In genomic region chr5:140298183-140298601, GRCh38 we compare ENCODE assay signal across 11 cellular contexts. TPM values are rescaled to one million over a fixed set of nuclear protein-coding genes. Genes with fewer than 3 reads are reported as not detected.
DNase-seq lines count a peak whose midpoint lies in the region; FAIRE-seq and TF ChIP-seq lines count a peak whose summit lies in the region.
"Had no signal": no experiment of that assay in that cellular context is flagged by ENCODE, and none has a peak within 500 bp of the region (broad histone marks: within the 10 kb centered on the region; RNA-seq: fewer than 3 reads in every experiment).

No MANE protein-coding gene starts in this region.

- H3K36me3 Mint-ChIP-seq in osteocyte (ENCODE audit: unreplicated experiment), result peaks cover 8% of the 10 kb centered on the region
- H3K36me3 Mint-ChIP-seq in activated naive CD4-positive, alpha-beta T cell treated with anti-CD3 and anti-CD28 coated beads for 36 hours (ENCODE audit: low read depth), result peaks cover 13% of the 10 kb centered on the region

- H3K27me3 ChIP-seq in NT2/D1 (ENCODE audit: insufficient read depth, insufficient read length), result no peaks in the 10 kb centered on the region
- H3K27me3 ChIP-seq in endothelial cell of umbilical vein (ENCODE audit: control insufficient read depth in 2 of 2, insufficient read depth in 2 of 2, low read length in 2 of 2), result no peaks in the 10 kb centered on the region
- no peaks in the 10 kb centered on the region for H3K27me3 ChIP-seq in esophagus squamous epithelium
- H3K27me3 ChIP-seq: ovary had no signal

- H3K9me3 Mint-ChIP-seq in osteocyte (ENCODE audit: unreplicated experiment), result no peaks in the 10 kb centered on the region
- H3K9me3 Mint-ChIP-seq in activated naive CD4-positive, alpha-beta T cell treated with anti-CD3 and anti-CD28 coated beads for 36 hours, result no peaks in the 10 kb centered on the region

- no peak overlapping the region for H3K4me3 Mint-ChIP-seq in osteocyte (ENCODE audit: unreplicated experiment)
- no peak overlapping the region for H3K4me3 Mint-ChIP-seq in activated naive CD4-positive, alpha-beta T cell treated with anti-CD3 and anti-CD28 coated beads for 36 hours

- H3K9ac ChIP-seq in NT2/D1 (ENCODE audit: insufficient read length, low read depth) (no peak overlapping the region), endothelial cell of umbilical vein (replicated peaks; ENCODE audit: extremely low read depth, insufficient read depth, low read length) (peak overlapping the region; percentile 38)

- H3K4me2 ChIP-seq in endothelial cell of umbilical vein (ENCODE audit: insufficient read depth, low read length), result peak overlapping the region; percentile 40

- intact Hi-C loops in endothelial cell of umbilical vein (cut with micrococcal nuclease), result loop anchor here (1.0 to 2.0 kb wide), 5 partner anchors 14 to 52 kb away; partner anchors contain the start of gene HBEGF
- intact Hi-C loops in esophagus squamous epithelium (cut with DNase I), result no loop called here
- intact Hi-C loops in activated naive CD4-positive, alpha-beta T cell treated with anti-CD3 and anti-CD28 coated beads for 36 hours (cut with micrococcal nuclease), result no loop called here

- dilution Hi-C loops in endothelial cell of umbilical vein (cut with MboI; ENCODE audit: extremely low pct_ligation_motif_present, low sequenced_read_pairs), result no loop called here

- peaks cover 81% of the 10 kb centered on the region for H3K4me1 Mint-ChIP-seq in osteocyte (ENCODE audit: unreplicated experiment)
- H3K4me1 Mint-ChIP-seq in activated naive CD4-positive, alpha-beta T cell treated with anti-CD3 and anti-CD28 coated beads for 36 hours (ENCODE audit: low read depth), result peaks cover 56% of the 10 kb centered on the region

- peaks cover 71% of the 10 kb centered on the region for H3K79me2 ChIP-seq in endothelial cell of umbilical vein (ENCODE audit: control insufficient read depth, insufficient read depth, low read length)

- H3K27ac ChIP-seq in endothelial cell of umbilical vein (ENCODE audit: insufficient read depth, low read depth, low read length) (peak overlapping the region; percentile 64), esophagus squamous epithelium (no peak overlapping the region)
- H3K27ac ChIP-seq: HL-60, ovary had no signal

- H3K27ac Mint-ChIP-seq in osteocyte (ENCODE audit: unreplicated experiment), result peak overlapping the region; percentile 85
- no peak overlapping the region for H3K27ac Mint-ChIP-seq in activated naive CD4-positive, alpha-beta T cell treated with anti-CD3 and anti-CD28 coated beads for 36 hours

- no peak overlapping the region for H3K4me3 ChIP-seq in NT2/D1 (ENCODE audit: insufficient read length, low read depth)
- no peak overlapping the region for H3K4me3 ChIP-seq in endothelial cell of umbilical vein (replicated peaks in 1 of 3; ENCODE audit: insufficient read depth in 1 of 3, low read depth in 1 of 3, low read length in 3 of 3)
- no peak overlapping the region for H3K4me3 ChIP-seq in esophagus squamous epithelium
- H3K4me3 ChIP-seq: ovary had no signal

- TF ChIP-seq POLR2A in endothelial cell of umbilical vein (IDR thresholded peaks at IDR 0.05; ENCODE audit: low read depth, low read length) (no peak), esophagus squamous epithelium (IDR thresholded peaks at IDR 0.05) (no peak)

- BruUV-seq in endothelial cell of umbilical vein (replicated peaks; lab: Mats Ljungman, UMichigan), result no TSS peak

- POLR2A ChIA-PET in endothelial cell of umbilical vein (lab: Charles Lee), result interaction anchor here (1.0 to 1.8 kb wide), 3 partner anchors 14 to 48 kb away, joined by 4 to 6 read pairs (median 5); partner anchors contain the start of gene HBEGF

- WGBS in esophagus squamous epithelium, 2 donors, result 58 to 70% methylated on average over 1 of the region's 1 CpG

- no peaks in the 10 kb centered on the region for H3K9me3 ChIP-seq in NT2/D1 (ENCODE audit: insufficient read depth, low read length)
- no peaks in the 10 kb centered on the region for H3K9me3 ChIP-seq in endothelial cell of umbilical vein (replicated peaks; ENCODE audit: control insufficient read depth, insufficient read depth, low read length)
- no peaks in the 10 kb centered on the region for H3K9me3 ChIP-seq in esophagus squamous epithelium
- H3K9me3 ChIP-seq: ovary had no signal

- no peaks in the 10 kb centered on the region for H3K27me3 Mint-ChIP-seq in osteocyte (ENCODE audit: unreplicated experiment)
- H3K27me3 Mint-ChIP-seq in activated naive CD4-positive, alpha-beta T cell treated with anti-CD3 and anti-CD28 coated beads for 36 hours (ENCODE audit: low read depth), result no peaks in the 10 kb centered on the region

- no peak for FAIRE-seq in endothelial cell of umbilical vein (lab: Jason Lieb, UNC)

- H3K4me1 ChIP-seq in NT2/D1 (ENCODE audit: insufficient read depth, insufficient read length) (no peaks in the 10 kb centered on the region), endothelial cell of umbilical vein (ENCODE audit: control insufficient read depth, extremely low read depth, insufficient read depth, low read length) (peaks cover 67% of the 10 kb centered on the region), esophagus squamous epithelium (peaks cover 0 to 59% (median 11%) of the 10 kb centered on the region in 3 donors)

- CTCF ChIA-PET in endothelial cell of umbilical vein (lab: Charles Lee), result interaction anchor here (0.8 to 2.9 kb wide), 11 partner anchors 12 to 54 kb away, joined by 3 to 20 read pairs (median 5); partner anchors contain the start of gene HBEGF
- CTCF ChIA-PET in activated naive CD4-positive, alpha-beta T cell treated with anti-CD3 and anti-CD28 coated beads for 36 hours (lab: Charles Lee), result interaction anchor here (0.9 kb wide), 1 partner anchor 57 kb away, joined by 3 read pairs; no protein-coding TSS in a partner anchor

- no peaks in the 10 kb centered on the region for H3K9me1 ChIP-seq in endothelial cell of umbilical vein (replicated peaks; ENCODE audit: control insufficient read depth, extremely low read depth, insufficient read depth, low read length)

- TF ChIP-seq CTCF in endothelial cell of umbilical vein (IDR thresholded peaks at IDR 0.05; ENCODE audit: extremely low read depth in 1 of 2, insufficient read depth in 1 of 2, low read depth in 1 of 2, low read length in 2 of 2), result no peak
- TF ChIP-seq CTCF in osteocyte (IDR thresholded peaks at IDR 0.05), result no peak
- no peak for TF ChIP-seq CTCF in esophagus squamous epithelium (IDR thresholded peaks at IDR 0.05)

- no peak overlapping the region for H2AFZ ChIP-seq in endothelial cell of umbilical vein (ENCODE audit: low read depth, low read length)

- peak; percentile 84 for DNase-seq in EH (ENCODE audit: low read depth)
- peak; percentile 13 for DNase-seq in NT2/D1 (ENCODE audit: low read depth, low spot score)
- peak; percentile 83 for DNase-seq in endothelial cell of umbilical vein (ENCODE audit: low read depth, low spot score)
- DNase-seq in osteocyte (ENCODE audit: extremely low spot score, unreplicated experiment), result no peak
- no peak for DNase-seq in NCI-H524 (lab: John Stamatoyannopoulos, UW)
- DNase-seq in esophagus squamous epithelium (lab: John Stamatoyannopoulos, UW), result no peak
- no peak for DNase-seq in activated naive CD4-positive, alpha-beta T cell treated with anti-CD3 and anti-CD28 coated beads for 36 hours
- DNase-seq in hippocampal formation (lab: John Stamatoyannopoulos, UW), result no peak
- DNase-seq: caudate nucleus, ovary had no signal

- peaks cover 13% of the 10 kb centered on the region for H3K36me3 ChIP-seq in NT2/D1 (ENCODE audit: insufficient read depth, insufficient read length, low read length)
- no peaks in the 10 kb centered on the region for H3K36me3 ChIP-seq in endothelial cell of umbilical vein (ENCODE audit: control insufficient read depth in 2 of 2, extremely low read depth in 1 of 2, insufficient read depth in 2 of 2, low read length in 2 of 2)
- peaks cover 0 to 26% (median 5%) of the 10 kb centered on the region in 3 donors for H3K36me3 ChIP-seq in esophagus squamous epithelium
- H3K36me3 ChIP-seq: ovary had no signal

- H4K20me1 ChIP-seq in endothelial cell of umbilical vein (replicated peaks; ENCODE audit: control insufficient read depth, extremely low read depth, insufficient read depth, low read length), result no peaks in the 10 kb centered on the region

TF ChIP-seq in endothelial cell of umbilical vein, 7 proteins besides CTCF, POLR2A, EP300 and RAD21:
- TF ChIP-seq JUN (IDR thresholded peaks at IDR 0.05; ENCODE audit: borderline replicate concordance, insufficient read depth, insufficient read length, low read depth) (peak; percentile 57), MYC (IDR thresholded peaks at IDR 0.05; ENCODE audit: low read depth, low read length) (no peak)

RNA-seq across cellular contexts. Expression of gene PFDN1, which starts 4.7 kb away (rescaled TPM):
- total RNA-seq in endothelial cell of umbilical vein, result 107 and 108 TPM in 2 replicates
- polyA plus RNA-seq in endothelial cell of umbilical vein, result 156 and 158 TPM in 2 replicates
- 180 and 203 TPM in 2 replicates for polyA plus RNA-seq in endothelial cell of umbilical vein (2011; cell fraction: cytosol; rRNA removed)
- polyA plus RNA-seq in endothelial cell of umbilical vein (2011; cell fraction: nucleus; rRNA removed), result 69.6 and 71.7 TPM in 2 replicates
- polyA plus RNA-seq in endothelial cell of umbilical vein (2012), result 141 and 266 TPM in 2 replicates
- polyA minus RNA-seq in endothelial cell of umbilical vein, result 115 and 149 TPM in 2 replicates
- polyA minus RNA-seq in endothelial cell of umbilical vein (2011; cell fraction: cytosol; rRNA and poly(A)+ RNA removed), result 25.7 TPM
- 29.2 and 44.5 TPM in 2 replicates for polyA minus RNA-seq in endothelial cell of umbilical vein (2011; cell fraction: nucleus; rRNA and poly(A)+ RNA removed)
- total RNA-seq in osteocyte, result 47.8 and 49.6 TPM in 2 replicates
- 10 to 100 TPM; 38.1 to 67.5 (median 60.4) TPM for total RNA-seq in esophagus squamous epithelium
- 10 to 100 TPM; 50.6 to 57.1 TPM for total RNA-seq in activated naive CD4-positive, alpha-beta T cell treated with anti-CD3 and anti-CD28 coated beads for 36 hours

RNA-seq across cellular contexts. Expression of gene HBEGF, which starts 48.2 kb away (rescaled TPM):
- total RNA-seq in endothelial cell of umbilical vein, result 33.2 and 35.3 TPM in 2 replicates
- 62.9 and 79.8 TPM in 2 replicates for polyA plus RNA-seq in endothelial cell of umbilical vein
- polyA plus RNA-seq in endothelial cell of umbilical vein (2011; cell fraction: cytosol; rRNA removed), result 79.4 and 88.5 TPM in 2 replicates
- 126 and 162 TPM in 2 replicates for polyA plus RNA-seq in endothelial cell of umbilical vein (2011; cell fraction: nucleus; rRNA removed)
- polyA plus RNA-seq in endothelial cell of umbilical vein (2012), result 38.6 and 57.3 TPM in 2 replicates
- 33.7 and 35.1 TPM in 2 replicates for polyA minus RNA-seq in endothelial cell of umbilical vein
- polyA minus RNA-seq in endothelial cell of umbilical vein (2011; cell fraction: cytosol; rRNA and poly(A)+ RNA removed), result 1.2 TPM
- 54.6 and 68.6 TPM in 2 replicates for polyA minus RNA-seq in endothelial cell of umbilical vein (2011; cell fraction: nucleus; rRNA and poly(A)+ RNA removed)
- total RNA-seq in osteocyte, result 2.7 and 3.6 TPM in 2 replicates
- 10 to 100 TPM; 24.6 to 72.4 (median 42.1) TPM for total RNA-seq in esophagus squamous epithelium
- total RNA-seq in activated naive CD4-positive, alpha-beta T cell treated with anti-CD3 and anti-CD28 coated beads for 36 hours, result 1 to 10 TPM; 8.7 to 9.1 TPM

Comparison
In these comparisons a context has a peak if more than half of its experiments do, and no peak if none do; other contexts are left out.
1. DNase-seq: peak in EH (single experiment), NT2/D1 (single experiment) and endothelial cell of umbilical vein (single experiment); none in osteocyte (single experiment), NCI-H524 (0 of 2), esophagus squamous epithelium (single experiment), activated naive CD4-positive, alpha-beta T cell treated with anti-CD3 and anti-CD28 coated beads for 36 hours (single experiment) and hippocampal formation (0 of 2).